Comparison of ENCODE assay signal across 8 cellular contexts in the genomic region with DNA sequence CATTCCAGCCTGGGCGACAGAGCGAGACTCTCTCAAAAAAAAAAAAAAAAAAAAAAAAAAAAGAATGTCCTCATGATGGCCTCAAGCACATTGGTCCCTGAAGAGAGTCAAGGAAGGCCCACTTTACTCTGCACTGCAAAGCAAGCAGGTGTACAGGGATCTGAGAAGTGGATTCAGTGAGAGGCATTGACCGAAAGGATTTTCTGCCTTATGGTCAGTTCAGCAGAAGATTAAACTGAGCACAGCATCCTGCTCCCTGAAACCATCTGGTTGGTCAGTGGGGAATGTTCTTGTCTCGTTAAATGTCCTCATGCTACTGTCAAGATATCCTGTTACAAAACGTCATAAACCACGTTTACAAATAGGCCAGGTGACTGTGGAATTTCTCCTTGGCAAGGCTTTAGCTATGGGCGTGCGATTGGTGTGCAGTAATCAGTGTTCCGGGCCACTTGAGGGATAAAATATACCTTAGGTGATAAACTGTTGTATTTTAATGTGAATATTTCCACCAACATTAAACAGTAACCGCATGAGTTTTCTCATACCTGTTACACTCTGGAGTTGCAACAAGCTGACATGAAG.
DNase-seq lines count a peak whose midpoint lies in the region; ATAC-seq, FAIRE-seq and TF ChIP-seq lines count a peak whose summit lies in the region.
"Not testable (repeated sequence)": the region's sequence is repeated elsewhere in the genome, so short reads cannot be mapped to it uniquely, and the experiment has no call there.

No MANE protein-coding gene starts in this region.

- in situ Hi-C loops in G401 (cut with HindIII; ENCODE audit: low sequenced_read_pairs), result not testable (repeated sequence)

- not testable (repeated sequence) for BruUV-seq in PC-3 (replicated peaks; lab: Mats Ljungman, UMichigan)

- DNase-seq in G401 (ENCODE audit: low spot score) (peak; percentile 92), NCI-H2029 (lab: John Stamatoyannopoulos, UW) (peak; percentile 43), NCI-H2196 (lab: John Stamatoyannopoulos, UW; ENCODE audit: unreplicated experiment) (peak; percentile 65), NCI-H69 (lab: John Stamatoyannopoulos, UW) (peak; percentile 8), PC-3 (peak; percentile 13), bronchial epithelial cell (ENCODE audit: low read depth) (peak; percentile 0), endodermal cell (peak; percentile 23), prostate gland (ENCODE audit: low spot score) (peak; percentile 19)

- H3K4me1 ChIP-seq in PC-3 (ENCODE audit: insufficient read depth, low read length); endodermal cell (ENCODE audit: control insufficient read depth, insufficient read depth, low read length); prostate gland (replicated peaks): not testable (repeated sequence)

- not testable (repeated sequence) for H3K9me2 ChIP-seq in PC-3 (replicated peaks; ENCODE audit: low read length)

- not testable (repeated sequence) for H3K79me2 ChIP-seq in PC-3 (ENCODE audit: low read length)

- not testable (repeated sequence) for H3K4me2 ChIP-seq in PC-3 (ENCODE audit: low read length)

- POLR2A ChIA-PET in PC-3 (lab: Charles Lee; ENCODE audit: unreplicated experiment), result not testable (repeated sequence)

- H3K36me3 Mint-ChIP-seq in endodermal cell (ENCODE audit: low read depth), result not testable (repeated sequence)

- TF ChIP-seq CTCF in PC-3 (conservative IDR thresholded peaks at IDR 0.05; ENCODE audit: low read depth, low read length); bronchial epithelial cell (IDR thresholded peaks at IDR 0.05; ENCODE audit: insufficient read depth, low read length, severe bottlenecking); endodermal cell (conservative IDR thresholded peaks at IDR 0.05); prostate gland (IDR thresholded peaks at IDR 0.05): not testable (repeated sequence)

- ATAC-seq in PC-3, result not testable (repeated sequence)

- not testable (repeated sequence) for H3K27me3 ChIP-seq in PC-3 (ENCODE audit: low read length); bronchial epithelial cell (ENCODE audit: control insufficient read depth, insufficient read depth, low read length); endodermal cell (ENCODE audit: control insufficient read depth, insufficient read depth, low read length, poor library complexity, severe bottlenecking); prostate gland (replicated peaks; ENCODE audit: insufficient read depth)

- H3K4me3 ChIP-seq in PC-3 (ENCODE audit: low read length); bronchial epithelial cell (ENCODE audit: low read depth, low read length); endodermal cell (ENCODE audit: low read length); prostate gland: not testable (repeated sequence)

- CTCF ChIA-PET in PC-3 (lab: Charles Lee), result not testable (repeated sequence)

- WGBS in endodermal cell (ENCODE audit: insufficient coverage in 1 of 2, insufficient read length in 1 of 2), 2 experiments, result 94 to 100% methylated on average over 1 to 8 of the region's 10 CpGs
- WGBS in prostate gland, result 26% methylated on average over 8 of the region's 10 CpGs

- H3K27me3 Mint-ChIP-seq in endodermal cell (ENCODE audit: insufficient read depth), result peaks cover 10% of the 10 kb centered on the region

- not testable (repeated sequence) for H3K9me3 Mint-ChIP-seq in endodermal cell

- not testable (repeated sequence) for H3K4me3 Mint-ChIP-seq in endodermal cell

- not testable (repeated sequence) for H3F3A ChIP-seq in PC-3 (ENCODE audit: low read length, unreplicated experiment)

- not testable (repeated sequence) for H3K27ac ChIP-seq in PC-3 (ENCODE audit: low read length); endodermal cell (ENCODE audit: low read depth, low read length); prostate gland

- FAIRE-seq in bronchial epithelial cell (lab: Jason Lieb, UNC), result not testable (repeated sequence)

- H3K36me3 ChIP-seq in PC-3 (ENCODE audit: low read depth, low read length); bronchial epithelial cell (ENCODE audit: control insufficient read depth, insufficient read depth, low read length); endodermal cell (ENCODE audit: control insufficient read depth, insufficient read depth, low read length); prostate gland: not testable (repeated sequence)

- not testable (repeated sequence) for H3K27ac Mint-ChIP-seq in endodermal cell

- H2AFZ ChIP-seq in PC-3 (ENCODE audit: low read length), result not testable (repeated sequence)

- H3K9ac ChIP-seq in PC-3 (ENCODE audit: low read length); endodermal cell (ENCODE audit: extremely low read depth, low read length, poor library complexity, severe bottlenecking): not testable (repeated sequence)

- not testable (repeated sequence) for H3K9me3 ChIP-seq in PC-3 (ENCODE audit: low read length); endodermal cell (ENCODE audit: control insufficient read depth, low read length); prostate gland

- intact Hi-C loops in PC-3 (cut with micrococcal nuclease); prostate gland (cut with DNase I): not testable (repeated sequence)

- TF ChIP-seq POLR2A in prostate gland (IDR thresholded peaks at IDR 0.05), result not testable (repeated sequence)

- not testable (repeated sequence) for H4K20me1 ChIP-seq in PC-3 (ENCODE audit: low read length)

- H3K4me1 Mint-ChIP-seq in endodermal cell, result not testable (repeated sequence)

Comparison
In these comparisons a context has a peak if more than half of its experiments do, and no peak if none do; other contexts are left out.
1. DNase-seq: peak in every context shown above with its lines; median percentile 92 in G401; 65 in NCI-H2196; 43 in NCI-H2029; 23 in endodermal cell; 19 in prostate gland; 13 in PC-3; 8 in NCI-H69; 0 in bronchial epithelial cell.